23 cellular contexts compared by ENCODE assay signal in genomic region chr11:120875986-120876385, GRCh38.
"Had no signal": no experiment of that assay in that cellular context is flagged by ENCODE, and none has a peak within 500 bp of the region (broad histone marks: within the 10 kb centered on the region; RNA-seq: fewer than 3 reads in every experiment).

No MANE protein-coding gene starts in this region.

- H3K27ac ChIP-seq: esophagus squamous epithelium, neutrophil, psoas muscle, sigmoid colon, skin epidermis, suprapubic skin, thyroid gland, upper lobe of right lung had no signal

- H3K4me1 ChIP-seq: esophagus squamous epithelium, psoas muscle, sigmoid colon, suprapubic skin, thyroid gland, upper lobe of right lung had no signal

- ATAC-seq: effector memory CD8-positive, alpha-beta T cell; psoas muscle; upper lobe of right lung had no signal

- H3K4me3 Mint-ChIP-seq: dendritic cell treated with granulocyte-macrophage colony-stimulating factor and Interleukin-4, amounts not matched to agents 40 ng/mL and 50 ng/mL, for 4 days; naive B cell had no signal

- H3K9me3 ChIP-seq: esophagus squamous epithelium, neutrophil, psoas muscle, sigmoid colon, suprapubic skin, thyroid gland, upper lobe of right lung had no signal

- FAIRE-seq: colon, islet of Langerhans had no signal

- H3K36me3 ChIP-seq: esophagus squamous epithelium, neutrophil, sigmoid colon, suprapubic skin, thyroid gland, upper lobe of right lung had no signal

- H3K27ac Mint-ChIP-seq: dendritic cell treated with granulocyte-macrophage colony-stimulating factor and Interleukin-4, amounts not matched to agents 40 ng/mL and 50 ng/mL, for 4 days; naive B cell had no signal

- DNase-seq: cerebellar nuclear complex; effector memory CD8-positive, alpha-beta T cell; esophagus squamous epithelium; foreskin fibroblast; head of caudate nucleus; hippocampal formation; kidney glomerular epithelial cell; mesendoderm; naive B cell; psoas muscle; retina; sigmoid colon; stimulated activated CD4-positive, alpha-beta T cell treated with anti-CD3 and anti-CD28 coated beads, Interleukin-2, amount 100 ng/mL, for 24 hours; stimulated activated CD4-positive, alpha-beta T cell treated with anti-CD3 and anti-CD28 coated beads, Interleukin-4, amount 100 ng/mL, for 4 hours; stimulated activated naive CD4-positive, alpha-beta T cell; thyroid gland; upper lobe of right lung had no signal

- H3K4me1 Mint-ChIP-seq: naive B cell had no signal

- H3K4me3 ChIP-seq: esophagus squamous epithelium, psoas muscle, sigmoid colon, skin epidermis, suprapubic skin, thyroid gland, upper lobe of right lung had no signal

- H3K27me3 ChIP-seq: esophagus squamous epithelium, sigmoid colon, thyroid gland had no signal
